Comparison of ENCODE assay signal across 1 cellular context in genomic region chr12:62562892-62563291, GRCh38.
TF ChIP-seq lines count a peak whose summit lies in the region.

No MANE protein-coding gene starts in this region.

TF ChIP-seq in SK-N-SH treated with all-trans-retinoic acid at 6 μM for 48 hours, 23 proteins besides CTCF, POLR2A, EP300 and RAD21 (continued from another document):
- TF ChIP-seq POU6F1 (CRISPR knock-in tag; IDR thresholded peaks at IDR 0.05; ENCODE audit: borderline replicate concordance, low read depth) (no peak), PATZ1 (CRISPR knock-in tag; IDR thresholded peaks at IDR 0.05; ENCODE audit: borderline replicate concordance) (no peak)
